ENCODE assay signal across 11 cellular contexts in the genomic region with DNA sequence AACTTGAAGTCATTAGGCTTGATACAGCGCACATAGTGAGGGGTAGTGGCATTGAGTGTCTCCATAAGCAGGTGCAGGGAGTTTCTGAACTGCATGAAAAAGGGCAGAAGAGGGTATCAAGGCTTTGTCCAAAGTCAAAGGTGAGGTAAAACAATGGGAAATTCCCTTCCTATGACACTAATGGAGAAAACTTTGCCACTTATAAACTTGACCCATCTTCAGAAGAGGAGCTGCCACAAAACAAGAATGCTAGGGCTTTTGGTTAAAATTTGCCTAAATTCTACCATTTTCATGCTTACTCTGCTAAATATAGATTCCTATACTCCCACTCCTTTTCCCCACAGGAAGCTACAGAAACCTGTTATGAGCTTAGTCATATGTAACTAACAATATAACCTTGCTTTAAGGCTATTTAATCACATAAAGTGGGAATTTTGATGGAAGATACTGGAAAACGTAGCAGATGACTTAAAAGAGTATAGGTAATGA.
DNase-seq lines count a peak whose midpoint lies in the region; ATAC-seq, FAIRE-seq and TF ChIP-seq lines count a peak whose summit lies in the region.
"Had no signal": no experiment of that assay in that cellular context is flagged by ENCODE, and none has a peak within 500 bp of the region (broad histone marks: within the 10 kb centered on the region; RNA-seq: fewer than 3 reads in every experiment).

No MANE protein-coding gene starts in this region.

- TF ChIP-seq CTCF in osteocyte (IDR thresholded peaks at IDR 0.05): no peak

- no peak overlapping the region for H3K27ac Mint-ChIP-seq in osteocyte (ENCODE audit: unreplicated experiment)

- H3K4me3 Mint-ChIP-seq in osteocyte (ENCODE audit: unreplicated experiment): no peak overlapping the region

- ATAC-seq in GM18868 (IDR thresholded peaks at IDR 0.05; ENCODE audit: unreplicated experiment): peak; percentile 28
- peak; percentile 34 for ATAC-seq in GM21786 (IDR thresholded peaks at IDR 0.05; ENCODE audit: unreplicated experiment)
- ATAC-seq in HG03469 (IDR thresholded peaks at IDR 0.05; ENCODE audit: unreplicated experiment): peak; percentile 26
- ATAC-seq: HCT116 had no signal

- no peaks in the 10 kb centered on the region for H3K27me3 Mint-ChIP-seq in osteocyte (ENCODE audit: unreplicated experiment)

- DNase-seq in kidney tubule cell (ENCODE audit: low spot score): peak; percentile 28
- no peak for DNase-seq in osteocyte (ENCODE audit: extremely low spot score, unreplicated experiment)
- DNase-seq in HTR-8/SVneo (ENCODE audit: insufficient read length, low spot score): no peak
- no peak for DNase-seq in NCI-H1930 (lab: John Stamatoyannopoulos, UW)
- DNase-seq in amniotic stem cell (lab: John Stamatoyannopoulos, UW): no peak
- DNase-seq: NCI-H1048; stimulated activated naive CD4-positive, alpha-beta T cell had no signal

- peaks cover 41% of the 10 kb centered on the region for H3K36me3 Mint-ChIP-seq in osteocyte (ENCODE audit: unreplicated experiment)

- no peaks in the 10 kb centered on the region for H3K9me3 Mint-ChIP-seq in osteocyte (ENCODE audit: unreplicated experiment)

- H3K4me1 Mint-ChIP-seq in osteocyte (ENCODE audit: unreplicated experiment): no peaks in the 10 kb centered on the region

- no peak for FAIRE-seq in HTR-8/SVneo (lab: Jason Lieb, UNC)
